Comparison of ENCODE assay signal across 1 cellular context in the genomic region with DNA sequence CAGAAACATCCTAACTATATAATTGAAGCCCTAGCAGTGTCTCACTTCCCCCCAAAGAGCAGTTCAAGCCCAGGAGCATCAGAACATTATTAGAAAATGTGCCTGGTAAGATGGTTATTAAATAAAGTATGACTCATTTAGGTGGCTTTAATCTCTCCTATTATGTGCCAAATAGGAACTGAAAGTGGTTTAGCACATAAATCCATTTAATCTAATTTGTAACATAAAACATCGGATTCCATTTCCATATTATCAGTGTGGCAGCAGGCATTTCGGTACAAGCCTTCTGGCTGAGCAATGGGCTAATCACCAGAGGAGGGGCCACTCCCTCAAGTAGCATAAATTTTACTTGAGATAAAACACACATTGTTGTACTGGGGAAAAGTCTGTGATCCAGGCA.
TF ChIP-seq lines count a peak whose summit lies in the region.

No MANE protein-coding gene starts in this region.

TF ChIP-seq in SK-N-SH treated with all-trans-retinoic acid at 6 μM for 48 hours, 23 proteins besides CTCF, POLR2A, EP300 and RAD21 (continued from another document):
- TF ChIP-seq, protein P1, sequence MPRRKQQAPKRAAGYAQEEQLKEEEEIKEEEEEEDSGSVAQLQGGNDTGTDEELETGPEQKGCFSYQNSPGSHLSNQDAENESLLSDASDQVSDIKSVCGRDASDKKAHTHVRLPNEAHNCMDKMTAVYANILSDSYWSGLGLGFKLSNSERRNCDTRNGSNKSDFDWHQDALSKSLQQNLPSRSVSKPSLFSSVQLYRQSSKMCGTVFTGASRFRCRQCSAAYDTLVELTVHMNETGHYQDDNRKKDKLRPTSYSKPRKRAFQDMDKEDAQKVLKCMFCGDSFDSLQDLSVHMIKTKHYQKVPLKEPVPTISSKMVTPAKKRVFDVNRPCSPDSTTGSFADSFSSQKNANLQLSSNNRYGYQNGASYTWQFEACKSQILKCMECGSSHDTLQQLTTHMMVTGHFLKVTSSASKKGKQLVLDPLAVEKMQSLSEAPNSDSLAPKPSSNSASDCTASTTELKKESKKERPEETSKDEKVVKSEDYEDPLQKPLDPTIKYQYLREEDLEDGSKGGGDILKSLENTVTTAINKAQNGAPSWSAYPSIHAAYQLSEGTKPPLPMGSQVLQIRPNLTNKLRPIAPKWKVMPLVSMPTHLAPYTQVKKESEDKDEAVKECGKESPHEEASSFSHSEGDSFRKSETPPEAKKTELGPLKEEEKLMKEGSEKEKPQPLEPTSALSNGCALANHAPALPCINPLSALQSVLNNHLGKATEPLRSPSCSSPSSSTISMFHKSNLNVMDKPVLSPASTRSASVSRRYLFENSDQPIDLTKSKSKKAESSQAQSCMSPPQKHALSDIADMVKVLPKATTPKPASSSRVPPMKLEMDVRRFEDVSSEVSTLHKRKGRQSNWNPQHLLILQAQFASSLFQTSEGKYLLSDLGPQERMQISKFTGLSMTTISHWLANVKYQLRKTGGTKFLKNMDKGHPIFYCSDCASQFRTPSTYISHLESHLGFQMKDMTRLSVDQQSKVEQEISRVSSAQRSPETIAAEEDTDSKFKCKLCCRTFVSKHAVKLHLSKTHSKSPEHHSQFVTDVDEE (CRISPR knock-in tag; IDR thresholded peaks at IDR 0.05): peak; percentile 51; the same call in 1 of the 2 replicates
- no peak for TF ChIP-seq CSDC2 (CRISPR knock-in tag; IDR thresholded peaks at IDR 0.05)
- TF ChIP-seq PPARA (CRISPR knock-in tag; IDR thresholded peaks at IDR 0.05; ENCODE audit: borderline replicate concordance): no peak
- no peak for TF ChIP-seq ZC3H10 (CRISPR knock-in tag; IDR thresholded peaks at IDR 0.05)
- no peak for TF ChIP-seq ZFP30 (CRISPR knock-in tag; IDR thresholded peaks at IDR 0.05)
- TF ChIP-seq, protein P2, sequence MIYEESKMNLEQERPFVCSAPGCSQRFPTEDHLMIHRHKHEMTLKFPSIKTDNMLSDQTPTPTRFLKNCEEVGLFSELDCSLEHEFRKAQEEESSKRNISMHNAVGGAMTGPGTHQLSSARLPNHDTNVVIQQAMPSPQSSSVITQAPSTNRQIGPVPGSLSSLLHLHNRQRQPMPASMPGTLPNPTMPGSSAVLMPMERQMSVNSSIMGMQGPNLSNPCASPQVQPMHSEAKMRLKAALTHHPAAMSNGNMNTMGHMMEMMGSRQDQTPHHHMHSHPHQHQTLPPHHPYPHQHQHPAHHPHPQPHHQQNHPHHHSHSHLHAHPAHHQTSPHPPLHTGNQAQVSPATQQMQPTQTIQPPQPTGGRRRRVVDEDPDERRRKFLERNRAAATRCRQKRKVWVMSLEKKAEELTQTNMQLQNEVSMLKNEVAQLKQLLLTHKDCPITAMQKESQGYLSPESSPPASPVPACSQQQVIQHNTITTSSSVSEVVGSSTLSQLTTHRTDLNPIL (CRISPR knock-in tag; IDR thresholded peaks at IDR 0.05; ENCODE audit: low read depth): no peak; the same call in 1 of the 2 replicates
- no peak for TF ChIP-seq RARB (CRISPR knock-in tag; IDR thresholded peaks at IDR 0.05)
- TF ChIP-seq BACH2 (CRISPR knock-in tag; IDR thresholded peaks at IDR 0.05; ENCODE audit: borderline replicate concordance): no peak
- TF ChIP-seq ZFP3 (CRISPR knock-in tag; IDR thresholded peaks at IDR 0.05): no peak
- no peak for TF ChIP-seq SNAI2 (CRISPR knock-in tag; IDR thresholded peaks at IDR 0.05)
- TF ChIP-seq GLIS3 (CRISPR knock-in tag; IDR thresholded peaks at IDR 0.05): no peak
- TF ChIP-seq, protein P3, sequence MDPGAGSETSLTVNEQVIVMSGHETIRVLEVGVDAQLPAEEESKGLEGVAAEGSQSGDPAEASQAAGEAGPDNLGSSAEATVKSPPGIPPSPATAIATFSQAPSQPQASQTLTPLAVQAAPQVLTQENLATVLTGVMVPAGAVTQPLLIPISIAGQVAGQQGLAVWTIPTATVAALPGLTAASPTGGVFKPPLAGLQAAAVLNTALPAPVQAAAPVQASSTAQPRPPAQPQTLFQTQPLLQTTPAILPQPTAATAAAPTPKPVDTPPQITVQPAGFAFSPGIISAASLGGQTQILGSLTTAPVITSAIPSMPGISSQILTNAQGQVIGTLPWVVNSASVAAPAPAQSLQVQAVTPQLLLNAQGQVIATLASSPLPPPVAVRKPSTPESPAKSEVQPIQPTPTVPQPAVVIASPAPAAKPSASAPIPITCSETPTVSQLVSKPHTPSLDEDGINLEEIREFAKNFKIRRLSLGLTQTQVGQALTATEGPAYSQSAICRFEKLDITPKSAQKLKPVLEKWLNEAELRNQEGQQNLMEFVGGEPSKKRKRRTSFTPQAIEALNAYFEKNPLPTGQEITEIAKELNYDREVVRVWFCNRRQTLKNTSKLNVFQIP (CRISPR knock-in tag; IDR thresholded peaks at IDR 0.05; ENCODE audit: borderline replicate concordance, low read depth): no peak
